ENCODE assay signal across 19 cellular contexts in genomic region chr1:104932030-104932915, GRCh38.
A peak's percentile ranks its signal among the peaks of the same experiment; 100 is the strongest.
DNase-seq lines count a peak whose midpoint lies in the region; ATAC-seq and TF ChIP-seq lines count a peak whose summit lies in the region.
"Had no signal": no experiment of that assay in that cellular context is flagged by ENCODE, and none has a peak within 500 bp of the region (broad histone marks: within the 10 kb centered on the region; RNA-seq: fewer than 3 reads in every experiment).

No MANE protein-coding gene starts in this region.

- ATAC-seq in GM19372 (IDR thresholded peaks at IDR 0.05; ENCODE audit: low read depth, unreplicated experiment) (peak; percentile 58), HG02943 (IDR thresholded peaks at IDR 0.05; ENCODE audit: low read depth, unreplicated experiment) (peak; percentile 70)
- ATAC-seq: activated CD4-positive, alpha-beta T cell treated with anti-CD3 and anti-CD28 coated beads for 36 hours; left colon had no signal

- CTCF ChIA-PET in Caco-2 (lab: Charles Lee), result no interaction called here

- no peak overlapping the region for H3K4me3 Mint-ChIP-seq in Caco-2 (ENCODE audit: unreplicated experiment)
- H3K4me3 Mint-ChIP-seq: activated CD4-positive, alpha-beta T cell treated with anti-CD3 and anti-CD28 coated beads for 36 hours; activated naive CD4-positive, alpha-beta T cell treated with anti-CD3 and anti-CD28 coated beads, Interleukin-2, amount 50 U/mL, for 24 hours; CD4-positive, alpha-beta memory T cell; T-cell had no signal

- H3K79me2 ChIP-seq in SU-DHL-6 (ENCODE audit: insufficient read depth, low read length), result no peaks in the 10 kb centered on the region

- no peak overlapping the region for H3K27ac Mint-ChIP-seq in Caco-2 (ENCODE audit: unreplicated experiment)
- H3K27ac Mint-ChIP-seq: activated CD4-positive, alpha-beta T cell treated with anti-CD3 and anti-CD28 coated beads for 36 hours; activated naive CD4-positive, alpha-beta T cell treated with anti-CD3 and anti-CD28 coated beads, Interleukin-2, amount 50 U/mL, for 24 hours; CD4-positive, alpha-beta memory T cell; T-cell had no signal

- H4K20me1 ChIP-seq in BLaER1 (no peaks in the 10 kb centered on the region), SU-DHL-6 (ENCODE audit: low read depth, low read length) (no peaks in the 10 kb centered on the region)

- H3K9me3 Mint-ChIP-seq in Caco-2 (ENCODE audit: unreplicated experiment), result no peaks in the 10 kb centered on the region

- no peaks in the 10 kb centered on the region for H3K36me3 Mint-ChIP-seq in Caco-2 (ENCODE audit: insufficient read depth, unreplicated experiment)
- H3K36me3 Mint-ChIP-seq: activated naive CD4-positive, alpha-beta T cell treated with anti-CD3 and anti-CD28 coated beads, Interleukin-2, amount 50 U/mL, for 24 hours; CD4-positive, alpha-beta memory T cell; T-cell had no signal

- no peaks in the 10 kb centered on the region for H3K27me3 ChIP-seq in BLaER1
- H3K27me3 ChIP-seq in SU-DHL-6 (ENCODE audit: low read length), result no peaks in the 10 kb centered on the region
- H3K27me3 ChIP-seq in Caco-2 (replicated peaks; ENCODE audit: control insufficient read depth, insufficient read depth, low read length), result no peaks in the 10 kb centered on the region
- H3K27me3 ChIP-seq: thyroid gland had no signal

- POLR2A ChIA-PET in Caco-2 (lab: Charles Lee), result no interaction called here

- H3F3A ChIP-seq in SU-DHL-6 (ENCODE audit: insufficient read depth), result peaks cover 25% of the 10 kb centered on the region

- H3K9me2 ChIP-seq in SU-DHL-6 (replicated peaks; ENCODE audit: insufficient read depth, low read length), result no peaks in the 10 kb centered on the region

- H3K9me3 ChIP-seq in BLaER1 (peaks cover 52% of the 10 kb centered on the region; the same call in 1 of the 2 replicates), SU-DHL-6 (ENCODE audit: insufficient read depth, low read length) (no peaks in the 10 kb centered on the region), Caco-2 (no peaks in the 10 kb centered on the region)
- H3K9me3 ChIP-seq: prostate gland, thyroid gland had no signal

- no TSS peak for BruUV-seq in Caco-2 (replicated peaks; lab: Mats Ljungman, UMichigan)

- H3K27me3 Mint-ChIP-seq in Caco-2 (ENCODE audit: insufficient read depth, unreplicated experiment), result no peaks in the 10 kb centered on the region
- H3K27me3 Mint-ChIP-seq: activated CD4-positive, alpha-beta T cell treated with anti-CD3 and anti-CD28 coated beads for 36 hours; activated naive CD4-positive, alpha-beta T cell treated with anti-CD3 and anti-CD28 coated beads, Interleukin-2, amount 50 U/mL, for 24 hours; CD4-positive, alpha-beta memory T cell; T-cell had no signal

- H3K9ac ChIP-seq in BLaER1 (peak overlapping the region; percentile 57), SU-DHL-6 (ENCODE audit: low read length) (peak overlapping the region; percentile 47)

- H3K4me2 ChIP-seq in BLaER1, result peak overlapping the region; percentile 75
- H3K4me2 ChIP-seq in SU-DHL-6 (ENCODE audit: low read depth, low read length, poor library complexity, severe bottlenecking), result peak overlapping the region; percentile 56

- TF ChIP-seq CTCF in SU-DHL-6 (IDR thresholded peaks at IDR 0.05; ENCODE audit: insufficient read depth, low read length, poor library complexity, severe bottlenecking) (no peak), Caco-2 (IDR thresholded peaks at IDR 0.05; ENCODE audit: insufficient read depth in 1 of 2, low read depth in 1 of 2, low read length in 1 of 2, severe bottlenecking in 1 of 2, unreplicated experiment in 1 of 2) (no peak)

- DNase-seq in NCI-H187 (lab: John Stamatoyannopoulos, UW) (no peak), DMS114 treated with DMSO at 0.1 percent for 48 hours (lab: John Stamatoyannopoulos, UW; ENCODE audit: unreplicated experiment) (no peak), SHP77 treated with DMSO at 0.1 percent for 48 hours (lab: John Stamatoyannopoulos, UW) (no peak), Caco-2 (no peak)
- DNase-seq: 8988T; activated CD4-positive, alpha-beta T cell treated with anti-CD3 and anti-CD28 coated beads for 36 hours; CD4-positive, alpha-beta memory T cell; Kasumi-1; left colon; NCI-H1930; NCI-H69; T-cell; thyroid gland had no signal

- H3K27ac ChIP-seq in BLaER1 (peak overlapping the region; percentile 76), SU-DHL-6 (ENCODE audit: low read depth, low read length) (peak overlapping the region; percentile 95)
- H3K27ac ChIP-seq: prostate gland, thyroid gland had no signal

- H3K36me3 ChIP-seq in BLaER1 (peaks cover 6% of the 10 kb centered on the region; the same call in 1 of the 2 replicates), SU-DHL-6 (ENCODE audit: low read length) (no peaks in the 10 kb centered on the region), Caco-2 (ENCODE audit: control insufficient read depth, insufficient read depth, low read length) (no peaks in the 10 kb centered on the region)
- H3K36me3 ChIP-seq: prostate gland, thyroid gland had no signal

- H3K4me3 ChIP-seq in BLaER1, result peak overlapping the region; percentile 46
- peak overlapping the region; percentile 39 for H3K4me3 ChIP-seq in SU-DHL-6 (ENCODE audit: insufficient read depth, low read length, poor library complexity, severe bottlenecking)
- no peak overlapping the region for H3K4me3 ChIP-seq in Caco-2 (ENCODE audit: low read depth, low read length)
- H3K4me3 ChIP-seq: prostate gland, thyroid gland had no signal

- intact Hi-C loops in Caco-2 (cut with micrococcal nuclease; ENCODE audit: unreplicated experiment), result no loop called here

- peaks cover 49% of the 10 kb centered on the region for H3K4me1 ChIP-seq in BLaER1
- H3K4me1 ChIP-seq in Caco-2, result no peaks in the 10 kb centered on the region
- H3K4me1 ChIP-seq: prostate gland, thyroid gland had no signal

- peak overlapping the region; percentile 91 for H2AFZ ChIP-seq in SU-DHL-6 (ENCODE audit: low read depth, low read length, severe bottlenecking)

- H3K4me1 Mint-ChIP-seq in Caco-2 (ENCODE audit: low read depth, unreplicated experiment), result no peaks in the 10 kb centered on the region
- H3K4me1 Mint-ChIP-seq: activated CD4-positive, alpha-beta T cell treated with anti-CD3 and anti-CD28 coated beads for 36 hours; activated naive CD4-positive, alpha-beta T cell treated with anti-CD3 and anti-CD28 coated beads, Interleukin-2, amount 50 U/mL, for 24 hours; CD4-positive, alpha-beta memory T cell; T-cell had no signal
